11 cellular contexts compared by ENCODE assay signal in genomic region chr19:54792814-54793213, GRCh38. TPM values are rescaled to one million over a fixed set of nuclear protein-coding genes. Genes with fewer than 3 reads are reported as not detected.
DNase-seq lines count a peak whose midpoint lies in the region; ATAC-seq and TF ChIP-seq lines count a peak whose summit lies in the region.
"Had no signal": no experiment of that assay in that cellular context is flagged by ENCODE, and none has a peak within 500 bp of the region (broad histone marks: within the 10 kb centered on the region; RNA-seq: fewer than 3 reads in every experiment).

No MANE protein-coding gene starts in this region.

- no peaks in the 10 kb centered on the region for H3K36me3 ChIP-seq in stomach
- H3K36me3 ChIP-seq: WERI-Rb-1 had no signal

- H3K27ac ChIP-seq in stomach, result peak overlapping the region in 2 of 5 donors; percentile 22 to 34
- H3K27ac ChIP-seq: WERI-Rb-1 had no signal

- no peaks in the 10 kb centered on the region for H3K9me3 Mint-ChIP-seq in activated T-cell treated with anti-CD3 and anti-CD28 coated beads, Interleukin-2, amount 50 U/mL, for 72 hours
- no peaks in the 10 kb centered on the region for H3K9me3 Mint-ChIP-seq in central memory CD8-positive, alpha-beta T cell
- H3K9me3 Mint-ChIP-seq in stimulated activated memory B cell treated with anti-CD40 and anti-IgM and Interleukin-4, amounts not matched to agents 10 μg/mL and 1 μg/mL and 100 μg/mL, for 72 hours, result peaks cover 11% of the 10 kb centered on the region

- H3K4me1 ChIP-seq in stomach, result no peaks in the 10 kb centered on the region

- H3K27ac Mint-ChIP-seq in activated T-cell treated with anti-CD3 and anti-CD28 coated beads, Interleukin-2, amount 50 U/mL, for 72 hours, result peak overlapping the region; percentile 45
- peak overlapping the region; percentile 56 for H3K27ac Mint-ChIP-seq in central memory CD8-positive, alpha-beta T cell (ENCODE audit: low read depth)
- H3K27ac Mint-ChIP-seq in stimulated activated memory B cell treated with anti-CD40 and anti-IgM and Interleukin-4, amounts not matched to agents 10 μg/mL and 1 μg/mL and 100 μg/mL, for 72 hours, result peak overlapping the region; percentile 62

- peak in 1 of 2 donors; percentile 23 for ATAC-seq in activated T-cell treated with anti-CD3 and anti-CD28 coated beads, Interleukin-2, amount 50 U/mL, for 72 hours (replicated peaks in 1 of 2)
- no peak for ATAC-seq in central memory CD8-positive, alpha-beta T cell (replicated peaks; ENCODE audit: extremely low read depth, poor library complexity, severe bottlenecking)
- ATAC-seq in stimulated activated memory B cell treated with anti-CD40 and anti-IgM and Interleukin-4, amounts not matched to agents 10 μg/mL and 1 μg/mL and 100 μg/mL, for 72 hours, result no peak
- ATAC-seq in GM18858 (IDR thresholded peaks at IDR 0.05; ENCODE audit: unreplicated experiment), result no peak
- ATAC-seq in HG02678 (IDR thresholded peaks at IDR 0.05; ENCODE audit: unreplicated experiment), result no peak

- WGBS in stomach, 5 donors, result 54 to 61% (median 59%) methylated on average over 8 of the region's 8 CpGs

- no peak for TF ChIP-seq CTCF in stomach (IDR thresholded peaks at IDR 0.05)

- H3K36me3 Mint-ChIP-seq in activated T-cell treated with anti-CD3 and anti-CD28 coated beads, Interleukin-2, amount 50 U/mL, for 72 hours (ENCODE audit: insufficient read depth in 2 of 2), result no peaks in the 10 kb centered on the region
- no peaks in the 10 kb centered on the region for H3K36me3 Mint-ChIP-seq in central memory CD8-positive, alpha-beta T cell (ENCODE audit: insufficient read depth)
- H3K36me3 Mint-ChIP-seq in stimulated activated memory B cell treated with anti-CD40 and anti-IgM and Interleukin-4, amounts not matched to agents 10 μg/mL and 1 μg/mL and 100 μg/mL, for 72 hours, result no peaks in the 10 kb centered on the region

- H3K4me3 ChIP-seq in stomach, result peak overlapping the region in 2 of 4 donors; percentile 12 to 22

- peaks cover 15% of the 10 kb centered on the region for H3K4me1 Mint-ChIP-seq in activated T-cell treated with anti-CD3 and anti-CD28 coated beads, Interleukin-2, amount 50 U/mL, for 72 hours (ENCODE audit: low read depth)
- H3K4me1 Mint-ChIP-seq in central memory CD8-positive, alpha-beta T cell, result peaks cover 12% of the 10 kb centered on the region
- H3K4me1 Mint-ChIP-seq in stimulated activated memory B cell treated with anti-CD40 and anti-IgM and Interleukin-4, amounts not matched to agents 10 μg/mL and 1 μg/mL and 100 μg/mL, for 72 hours, result peaks cover 11% of the 10 kb centered on the region

- intact Hi-C loops in stomach (cut with DNase I; ENCODE audit: low total_unique reads), result no loop called here

- H3K27me3 Mint-ChIP-seq in activated T-cell treated with anti-CD3 and anti-CD28 coated beads, Interleukin-2, amount 50 U/mL, for 72 hours (ENCODE audit: low read depth), result peaks cover 24% of the 10 kb centered on the region
- peaks cover 31% of the 10 kb centered on the region for H3K27me3 Mint-ChIP-seq in central memory CD8-positive, alpha-beta T cell
- H3K27me3 Mint-ChIP-seq in stimulated activated memory B cell treated with anti-CD40 and anti-IgM and Interleukin-4, amounts not matched to agents 10 μg/mL and 1 μg/mL and 100 μg/mL, for 72 hours, result peaks cover 44% of the 10 kb centered on the region

- peak overlapping the region; percentile 59 to 84 for H3K4me3 Mint-ChIP-seq in activated T-cell treated with anti-CD3 and anti-CD28 coated beads, Interleukin-2, amount 50 U/mL, for 72 hours
- H3K4me3 Mint-ChIP-seq in central memory CD8-positive, alpha-beta T cell, result peak overlapping the region; percentile 70
- H3K4me3 Mint-ChIP-seq in stimulated activated memory B cell treated with anti-CD40 and anti-IgM and Interleukin-4, amounts not matched to agents 10 μg/mL and 1 μg/mL and 100 μg/mL, for 72 hours, result peak overlapping the region; percentile 61

- no peaks in the 10 kb centered on the region for H3K9me3 ChIP-seq in stomach

- DNase-seq in activated T-cell treated with anti-CD3 and anti-CD28 coated beads, Interleukin-2, amount 50 U/mL, for 72 hours, result no peak
- DNase-seq in activated T-cell treated with anti-CD3 and anti-CD28 coated beads, Interleukin-2, amount 50 U/mL, for 1 hour, result no peak
- peak; percentile 63 for DNase-seq in NOMO-1 treated with DMSO at 0.1 percent for 48 hours (lab: John Stamatoyannopoulos, UW; ENCODE audit: unreplicated experiment)
- no peak for DNase-seq in central memory CD8-positive, alpha-beta T cell (ENCODE audit: low spot score in 2 of 2)
- no peak for DNase-seq in stomach
- DNase-seq: NCI-H69, WERI-Rb-1 had no signal

- no peak for TF ChIP-seq POLR2A in stomach (IDR thresholded peaks at IDR 0.05)

- no peak for TF ChIP-seq EP300 in stomach (IDR thresholded peaks at IDR 0.05)

- peaks cover 0 to 10% (median 0%) of the 10 kb centered on the region in 3 donors for H3K27me3 ChIP-seq in stomach

RNA-seq across cellular contexts. Expression of gene KIR2DL4, which starts 10.6 kb away (rescaled TPM):
- total RNA-seq in activated T-cell treated with anti-CD3 and anti-CD28 coated beads, Interleukin-2, amount 50 U/mL, for 72 hours, result under 1 TPM; 0.60 to 0.63 TPM
- total RNA-seq in stomach, result under 1 TPM in 1 of 5 donors, not detected in 4; 0.87 TPM
- polyA plus RNA-seq in stomach, result under 1 TPM in 1 of 3 donors, not detected in 2; 0.18 TPM

RNA-seq across cellular contexts. Expression of gene KIR2DL1, which starts 23.2 kb away (rescaled TPM):
- under 1 TPM in 1 of 2 donors, not detected in 1; 0.24 TPM for total RNA-seq in activated T-cell treated with anti-CD3 and anti-CD28 coated beads, Interleukin-2, amount 50 U/mL, for 72 hours
- not detected for total RNA-seq in stomach
- polyA plus RNA-seq in stomach, result not detected
- total RNA-seq: ureter had no signal

RNA-seq across cellular contexts. Expression of gene KIR3DL1, which starts 23.5 kb away (rescaled TPM):
- under 1 TPM in 1 of 2 donors, not detected in 1; 0.21 TPM for total RNA-seq in activated T-cell treated with anti-CD3 and anti-CD28 coated beads, Interleukin-2, amount 50 U/mL, for 72 hours
- total RNA-seq in stomach, result not detected
- polyA plus RNA-seq in stomach, result not detected
- total RNA-seq: ureter had no signal

RNA-seq across cellular contexts. Expression of gene KIR2DS4, which starts 39.7 kb away (rescaled TPM):
- total RNA-seq in activated T-cell treated with anti-CD3 and anti-CD28 coated beads, Interleukin-2, amount 50 U/mL, for 72 hours, result under 1 TPM; 0.24 to 0.88 TPM
- not detected for total RNA-seq in stomach
- not detected for polyA plus RNA-seq in stomach
- total RNA-seq: ureter had no signal

RNA-seq across cellular contexts. Expression of gene KIR2DL3, which starts 54.5 kb away (rescaled TPM):
- not detected for total RNA-seq in activated T-cell treated with anti-CD3 and anti-CD28 coated beads, Interleukin-2, amount 50 U/mL, for 72 hours
- total RNA-seq in stomach, result not detected
- not detected for polyA plus RNA-seq in stomach
- total RNA-seq: ureter had no signal
